Comparison of ENCODE assay signal across 20 cellular contexts in the genomic region with DNA sequence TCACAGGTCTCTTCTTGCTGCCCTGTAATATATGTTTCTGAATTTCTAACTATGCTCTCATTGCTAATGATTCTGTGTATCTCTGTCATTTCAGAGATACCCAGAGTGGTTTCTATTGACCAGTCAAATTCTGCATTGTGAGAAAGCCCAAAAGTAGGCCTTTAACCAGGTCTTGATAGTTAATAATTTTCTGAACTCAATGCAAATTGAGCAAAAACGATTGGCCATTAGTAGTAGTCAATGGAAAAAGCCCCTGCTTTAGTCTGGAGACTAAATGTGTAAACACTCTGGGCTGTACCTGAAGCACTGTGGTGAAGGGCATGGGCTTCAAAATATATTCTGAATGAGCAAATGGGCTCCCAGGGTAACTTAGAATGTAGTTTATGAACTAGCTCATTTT.
DNase-seq lines count a peak whose midpoint lies in the region; ATAC-seq, FAIRE-seq and TF ChIP-seq lines count a peak whose summit lies in the region.
"Had no signal": no experiment of that assay in that cellular context is flagged by ENCODE, and none has a peak within 500 bp of the region (broad histone marks: within the 10 kb centered on the region; RNA-seq: fewer than 3 reads in every experiment).

No MANE protein-coding gene starts in this region.

- CTCF ChIA-PET in H1 (lab: Charles Lee; ENCODE audit: partially characterized antibody): interaction anchor here (0.6 to 1.2 kb wide), 3 partner anchors 11 to 997 kb away, joined by 3 to 4 read pairs (median 3); no protein-coding TSS in a partner anchor

- no peaks in the 10 kb centered on the region for H3K9me3 ChIP-seq in H1 (ENCODE audit: insufficient read depth in 2 of 2, low read depth in 1 of 2, low read length in 1 of 2)
- H3K9me3 ChIP-seq: BE2C, Caco-2 had no signal

- H3K9ac ChIP-seq in H1 (replicated peaks in 1 of 4; ENCODE audit: extremely low read depth in 1 of 4, low read depth in 3 of 4, low read length in 3 of 4): no peak overlapping the region
- H3K9ac ChIP-seq: GM23248 had no signal

- no peak overlapping the region for H3K4me3 ChIP-seq in H1 (ENCODE audit: extremely low read depth in 1 of 4, insufficient read depth in 2 of 4, low read depth in 3 of 4, low read length in 4 of 4)
- H3K4me3 ChIP-seq: GM23248 had no signal

- H2BK20ac ChIP-seq in H1 (ENCODE audit: low read length): 0 out of 2 replicates have a peak overlapping the region, but pooled peaks have one; percentile 27

- H3K36me3 ChIP-seq in H1 (ENCODE audit: control insufficient read depth in 2 of 4, insufficient read depth in 4 of 4, low read length in 3 of 4): no peaks in the 10 kb centered on the region
- H3K36me3 ChIP-seq: BE2C had no signal

- no peak for TF ChIP-seq POLR2A in H1 (IDR thresholded peaks at IDR 0.05; ENCODE audit: control extremely low read depth in 1 of 2, low read depth in 2 of 2, low read length in 2 of 2)

- peaks cover 2 to 11% (median 6%) of the 10 kb centered on the region in 4 experiments; a peak in 6 of 7 replicates for H3K4me1 ChIP-seq in H1 (replicated peaks in 1 of 4; ENCODE audit: control insufficient read depth in 3 of 4, insufficient read depth in 4 of 4, low read length in 3 of 4)
- H3K4me1 ChIP-seq: BE2C had no signal

- peak overlapping the region; percentile 29 for H4K91ac ChIP-seq in H1 (replicated peaks; ENCODE audit: insufficient read length, low read length)

- peak overlapping the region; percentile 35 for H3K4ac ChIP-seq in H1 (replicated peaks; ENCODE audit: insufficient read length, low read depth, low read length)

- H4K5ac ChIP-seq in H1 (ENCODE audit: insufficient read length, low read depth, low read length): peak overlapping the region; percentile 15

- H3K23ac ChIP-seq in H1 (ENCODE audit: insufficient read length): no peak overlapping the region

- no peak overlapping the region for H4K8ac ChIP-seq in H1 (ENCODE audit: extremely low read depth, insufficient read depth, low read length)

- no peaks in the 10 kb centered on the region for H3K79me2 ChIP-seq in H1 (ENCODE audit: control insufficient read depth in 1 of 2, insufficient read depth in 2 of 2, low read length in 2 of 2)

- POLR2A ChIA-PET in H1 (lab: Charles Lee; ENCODE audit: partially characterized antibody): no interaction called here

- no peak for TF ChIP-seq RAD21 in H1 (IDR thresholded peaks at IDR 0.05 in 1 of 2, conservative IDR thresholded peaks at IDR 0.05 in 1 of 2; ENCODE audit: low read depth in 2 of 2, low read length in 2 of 2)

- H2BK120ac ChIP-seq in H1 (replicated peaks; ENCODE audit: low read depth, low read length): no peak overlapping the region

- no peaks in the 10 kb centered on the region for H3K23me2 ChIP-seq in H1 (ENCODE audit: low read depth, low read length)

- H3K79me1 ChIP-seq in H1 (ENCODE audit: low read depth, low read length): no peaks in the 10 kb centered on the region

- peak; percentile 63 for ATAC-seq in HG02981 (IDR thresholded peaks at IDR 0.05; ENCODE audit: unreplicated experiment)
- peak; percentile 53 for ATAC-seq in HG03342 (IDR thresholded peaks at IDR 0.05; ENCODE audit: unreplicated experiment)
- ATAC-seq in left cardiac atrium: no peak

- no peak for FAIRE-seq in H1 (lab: Jason Lieb, UNC)
- FAIRE-seq: A204.1, GM19239, H54 had no signal

- no peak overlapping the region for H3K56ac ChIP-seq in H1 (replicated peaks; ENCODE audit: insufficient read length, low read depth, low read length)

- TF ChIP-seq CTCF in H1 (IDR thresholded peaks at IDR 0.05; ENCODE audit: control extremely low read depth in 1 of 3, insufficient read depth in 1 of 3, low read depth in 1 of 3, low read length in 3 of 3): no peak

- no peak overlapping the region for H2BK5ac ChIP-seq in H1 (ENCODE audit: low read depth, low read length)

- TF ChIP-seq EP300 in H1 (IDR thresholded peaks at IDR 0.05; ENCODE audit: borderline replicate concordance in 1 of 2, low read depth in 2 of 2, low read length in 2 of 2): no peak

- DNase-seq in H1 (ENCODE audit: low read depth in 1 of 2, low spot score in 2 of 2) (no peak), left cardiac atrium (no peak), NCI-H226 (no peak), cerebellar nuclear complex (lab: John Stamatoyannopoulos, UW) (no peak)
- DNase-seq: ACHN; BE2C; C1 segment of cervical spinal cord; Caco-2; CD4-positive, CD25-positive, alpha-beta regulatory T cell; DMS153; DMS79; GDM1; HCEC 1CT; Karpas-422 had no signal

- H3K14ac ChIP-seq in H1 (ENCODE audit: insufficient read length): no peak overlapping the region

- no peak overlapping the region for H3K18ac ChIP-seq in H1 (ENCODE audit: extremely low read depth, low read length)

- no peaks in the 10 kb centered on the region for H3K27me3 ChIP-seq in H1 (replicated peaks in 1 of 4; ENCODE audit: control insufficient read depth in 3 of 4, extremely low read depth in 1 of 4, insufficient read depth in 3 of 4, low read length in 3 of 4)
- H3K27me3 ChIP-seq: BE2C had no signal

- no peak overlapping the region for H2AFZ ChIP-seq in H1 (ENCODE audit: low read length)
- H2AFZ ChIP-seq: GM23248 had no signal

- no peaks in the 10 kb centered on the region for H4K20me1 ChIP-seq in H1 (replicated peaks in 1 of 2; ENCODE audit: control insufficient read depth in 1 of 2, insufficient read depth in 2 of 2, low read length in 2 of 2)

- no peak overlapping the region for H3K27ac ChIP-seq in H1 (ENCODE audit: low read depth, low read length)
- H3K27ac ChIP-seq: GM23248 had no signal

- no peak overlapping the region; the same call in 1 of the 2 replicates for H2AK5ac ChIP-seq in H1 (ENCODE audit: low read depth, low read length)

- WGBS in H1 (ENCODE audit: extremely low coverage in 1 of 2, insufficient coverage in 1 of 2, insufficient read length in 1 of 2, insufficient replicate concordance in 2 of 2, low coverage in 1 of 2, low lambda C conversion rate in 2 of 2, missing lambda C conversion rate in 1 of 2), 2 experiments: 88% methylated on average over 1 of the region's 1 CpG; no CpG with 5 or more reads in 1 of the 2 experiments

- no peak overlapping the region for H2BK15ac ChIP-seq in H1 (ENCODE audit: low read length)

- no peak overlapping the region for H3K4me2 ChIP-seq in H1 (ENCODE audit: insufficient read depth in 1 of 2, low read depth in 2 of 2, low read length in 2 of 2)

- intact Hi-C loops in left cardiac atrium (cut with DNase I): no loop called here

- no peak overlapping the region for H2BK12ac ChIP-seq in H1 (ENCODE audit: low read depth, low read length)

TF ChIP-seq in H1, 55 proteins besides CTCF, POLR2A, EP300 and RAD21:
- TF ChIP-seq CTBP2 (IDR thresholded peaks at IDR 0.05; ENCODE audit: borderline replicate concordance, insufficient read depth, insufficient read length, low read length) (no peak), POU5F1 (IDR thresholded peaks at IDR 0.05; ENCODE audit: low read depth, low read length) (no peak), SIN3A (conservative IDR thresholded peaks at IDR 0.05 in 1 of 2, IDR thresholded peaks at IDR 0.05 in 1 of 2; ENCODE audit: low read depth in 1 of 2, low read length in 2 of 2) (no peak), HDAC6 (IDR thresholded peaks at IDR 0.05; ENCODE audit: low read depth, low read length) (no peak)

Comparison
In these comparisons a context has a peak if more than half of its experiments do, and no peak if none do; other contexts are left out.
1. ATAC-seq: peak in HG02981 (single experiment) and HG03342 (single experiment); none in left cardiac atrium (0 of 2).